ENCODE assay signal across 14 cellular contexts in the genomic region with DNA sequence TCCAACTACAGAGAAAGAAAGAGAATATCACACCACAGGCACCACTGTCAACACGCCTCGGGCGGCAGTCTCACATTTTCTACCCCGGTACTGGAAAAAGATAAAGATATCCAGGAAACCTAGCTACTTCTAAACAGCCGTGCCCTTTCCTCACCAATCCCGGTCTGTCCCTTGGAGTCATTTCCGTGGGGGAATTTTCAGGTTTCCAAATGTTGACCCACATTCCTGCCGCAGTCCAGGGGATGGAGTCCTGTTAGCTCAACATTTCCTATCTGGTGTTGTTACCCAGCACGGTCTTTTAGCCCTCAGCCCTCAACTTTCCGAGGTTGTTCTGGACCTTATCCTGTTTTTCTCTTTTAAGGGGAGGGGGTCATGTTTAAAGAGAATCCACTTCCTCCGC. TPM values are rescaled to one million over a fixed set of nuclear protein-coding genes. Genes with fewer than 3 reads are reported as not detected.
DNase-seq lines count a peak whose midpoint lies in the region; ATAC-seq and TF ChIP-seq lines count a peak whose summit lies in the region.
"Had no signal": no experiment of that assay in that cellular context is flagged by ENCODE, and none has a peak within 500 bp of the region (broad histone marks: within the 10 kb centered on the region; RNA-seq: fewer than 3 reads in every experiment).

No MANE protein-coding gene starts in this region.

- H3K27me3 Mint-ChIP-seq in activated CD4-positive, alpha-beta T cell treated with anti-CD3 and anti-CD28 coated beads, Interleukin-2, amount 10 ng/mL, durations not matched to agents 24 days and 14 days, result no peaks in the 10 kb centered on the region
- no peaks in the 10 kb centered on the region for H3K27me3 Mint-ChIP-seq in activated CD8-positive, alpha-beta T cell treated with anti-CD3 and anti-CD28 coated beads for 36 hours
- H3K27me3 Mint-ChIP-seq: T-helper 17 cell, type B pancreatic cell had no signal

- 73 to 82% (median 78%) methylated on average over 11 of the region's 11 CpGs for WGBS in adrenal gland, 4 donors

- H3K36me3 Mint-ChIP-seq in activated CD4-positive, alpha-beta T cell treated with anti-CD3 and anti-CD28 coated beads, Interleukin-2, amount 10 ng/mL, durations not matched to agents 24 days and 14 days (ENCODE audit: low read depth), result peaks cover 33% of the 10 kb centered on the region
- peaks cover 40% of the 10 kb centered on the region for H3K36me3 Mint-ChIP-seq in activated CD8-positive, alpha-beta T cell treated with anti-CD3 and anti-CD28 coated beads for 36 hours (ENCODE audit: low read depth)

- TF ChIP-seq CTCF in adrenal gland (IDR thresholded peaks at IDR 0.05) (no peak), fibroblast of villous mesenchyme (IDR thresholded peaks at IDR 0.05; ENCODE audit: insufficient read depth, low read depth, low read length) (no peak)
- TF ChIP-seq CTCF in activated CD8-positive, alpha-beta T cell treated with anti-CD3 and anti-CD28 coated beads for 36 hours (IDR thresholded peaks at IDR 0.05), result no peak

- H3K27ac ChIP-seq in adrenal gland, result peak overlapping the region in 3 of 5 donors; percentile 26 to 91 (median 73)

- H3K4me3 ChIP-seq in adrenal gland (no peak overlapping the region), fibroblast of villous mesenchyme (ENCODE audit: low read depth, low read length) (peak overlapping the region; percentile 5), skeletal muscle satellite cell (ENCODE audit: low read length) (peak overlapping the region; percentile 23)

- no peaks in the 10 kb centered on the region for H3K9me3 ChIP-seq in adrenal gland (replicated peaks in 1 of 3)
- H3K9me3 ChIP-seq in skeletal muscle satellite cell (replicated peaks; ENCODE audit: low read length), result peaks cover 2% of the 10 kb centered on the region

- H3K27ac Mint-ChIP-seq in activated CD4-positive, alpha-beta T cell treated with anti-CD3 and anti-CD28 coated beads, Interleukin-2, amount 10 ng/mL, durations not matched to agents 24 days and 14 days, result no peak overlapping the region
- no peak overlapping the region for H3K27ac Mint-ChIP-seq in activated CD8-positive, alpha-beta T cell treated with anti-CD3 and anti-CD28 coated beads for 36 hours

- DNase-seq in EH (ENCODE audit: low read depth) (peak; percentile 31), adrenal gland (no peak), fibroblast of villous mesenchyme (ENCODE audit: low read depth) (peak; percentile 34), mucosa of gallbladder (ENCODE audit: low spot score) (no peak)
- DNase-seq in activated CD4-positive, alpha-beta T cell treated with anti-CD3 and anti-CD28 coated beads, Interleukin-2, amount 10 ng/mL, durations not matched to agents 24 days and 14 days, result no peak
- no peak for DNase-seq in activated CD8-positive, alpha-beta T cell treated with anti-CD3 and anti-CD28 coated beads for 36 hours
- DNase-seq: hypothalamus; MV-4-11; stimulated activated CD4-positive, alpha-beta T cell treated with anti-CD3 and anti-CD28 coated beads, Interleukin-2, amount 100 ng/mL, for 48 hours; T-helper 17 cell had no signal

- intact Hi-C loops in adrenal gland (cut with DNase I), result no loop called here
- intact Hi-C loops in activated CD4-positive, alpha-beta T cell treated with anti-CD3 and anti-CD28 coated beads, Interleukin-2, amount 10 ng/mL, durations not matched to agents 24 days and 14 days (cut with micrococcal nuclease), result no loop called here
- intact Hi-C loops in activated CD8-positive, alpha-beta T cell treated with anti-CD3 and anti-CD28 coated beads for 36 hours (cut with micrococcal nuclease), result no loop called here

- TF ChIP-seq POLR2A in adrenal gland (IDR thresholded peaks at IDR 0.05), result no peak

- H3K36me3 ChIP-seq in adrenal gland (replicated peaks in 1 of 2) (peaks cover 0 to 29% of the 10 kb centered on the region in 2 donors), skeletal muscle satellite cell (ENCODE audit: insufficient read depth, low read length) (peaks cover 51% of the 10 kb centered on the region)

- no peak for ATAC-seq in HG02759 (IDR thresholded peaks at IDR 0.05; ENCODE audit: unreplicated experiment)
- ATAC-seq in activated CD8-positive, alpha-beta T cell treated with anti-CD3 and anti-CD28 coated beads for 36 hours, result no peak
- ATAC-seq: T-helper 17 cell had no signal

- peaks cover 26 to 62% of the 10 kb centered on the region in 2 donors for H3K4me1 ChIP-seq in adrenal gland (replicated peaks in 1 of 2)
- peaks cover 60% of the 10 kb centered on the region for H3K4me1 ChIP-seq in skeletal muscle satellite cell (ENCODE audit: control insufficient read depth, insufficient read depth, low read length)

- H3K27me3 ChIP-seq in adrenal gland (no peaks in the 10 kb centered on the region), skeletal muscle satellite cell (ENCODE audit: control insufficient read depth, insufficient read depth, low read length) (no peaks in the 10 kb centered on the region)

- no peaks in the 10 kb centered on the region for H3K9me3 Mint-ChIP-seq in activated CD4-positive, alpha-beta T cell treated with anti-CD3 and anti-CD28 coated beads, Interleukin-2, amount 10 ng/mL, durations not matched to agents 24 days and 14 days
- peaks cover 6% of the 10 kb centered on the region for H3K9me3 Mint-ChIP-seq in activated CD8-positive, alpha-beta T cell treated with anti-CD3 and anti-CD28 coated beads for 36 hours
- H3K9me3 Mint-ChIP-seq: nephron had no signal

- CTCF ChIA-PET in activated CD8-positive, alpha-beta T cell treated with anti-CD3 and anti-CD28 coated beads for 36 hours (lab: Charles Lee), result interaction anchor here (1.4 kb wide), 1 partner anchor 188 kb away, joined by 3 read pairs; no protein-coding TSS in a partner anchor

- H3K4me3 Mint-ChIP-seq in activated CD4-positive, alpha-beta T cell treated with anti-CD3 and anti-CD28 coated beads, Interleukin-2, amount 10 ng/mL, durations not matched to agents 24 days and 14 days, result no peak overlapping the region
- no peak overlapping the region for H3K4me3 Mint-ChIP-seq in activated CD8-positive, alpha-beta T cell treated with anti-CD3 and anti-CD28 coated beads for 36 hours
- H3K4me3 Mint-ChIP-seq: T-helper 17 cell, type B pancreatic cell had no signal

- H3K9ac ChIP-seq in skeletal muscle satellite cell (ENCODE audit: low read depth, low read length), result peak overlapping the region; percentile 97

- H3K4me1 Mint-ChIP-seq in activated CD4-positive, alpha-beta T cell treated with anti-CD3 and anti-CD28 coated beads, Interleukin-2, amount 10 ng/mL, durations not matched to agents 24 days and 14 days, result peaks cover 30% of the 10 kb centered on the region
- peaks cover 29% of the 10 kb centered on the region for H3K4me1 Mint-ChIP-seq in activated CD8-positive, alpha-beta T cell treated with anti-CD3 and anti-CD28 coated beads for 36 hours (ENCODE audit: low read depth)

- POLR2A ChIA-PET in activated CD8-positive, alpha-beta T cell treated with anti-CD3 and anti-CD28 coated beads for 36 hours (lab: Charles Lee), result interaction anchor here (1.4 kb wide), 1 partner anchor 18 kb away, joined by 3 read pairs; no protein-coding TSS in a partner anchor

- peak overlapping the region; percentile 86 for H3K4me2 ChIP-seq in skeletal muscle satellite cell (ENCODE audit: low read length)

RNA-seq across cellular contexts. Expression of gene SSH1, which starts 4.7 kb away (rescaled TPM):
- total RNA-seq in adrenal gland (10 to 100 TPM; 12.8 to 40.1 (median 24.9) TPM), fibroblast of villous mesenchyme (27.2 and 34.1 TPM in 2 replicates), mucosa of gallbladder (60.1 TPM)
- 1 to 10 TPM; 5.3 to 9.4 (median 7.8) TPM for polyA plus RNA-seq in adrenal gland
- 9.1 and 12.2 TPM in 2 replicates for total RNA-seq in skeletal muscle satellite cell (2012; rRNA removed)
- total RNA-seq in activated CD4-positive, alpha-beta T cell treated with anti-CD3 and anti-CD28 coated beads, Interleukin-2, amount 10 ng/mL, durations not matched to agents 24 days and 14 days, result 27.2 and 31.5 TPM in 2 replicates
- 10 to 100 TPM; 33.0 to 34.5 TPM for total RNA-seq in activated CD8-positive, alpha-beta T cell treated with anti-CD3 and anti-CD28 coated beads for 36 hours

RNA-seq across cellular contexts. Expression of gene DAO, which starts 27.2 kb away (rescaled TPM):
- total RNA-seq in adrenal gland (not detected), fibroblast of villous mesenchyme (not detected in 2 replicates), mucosa of gallbladder (not detected)
- not detected for polyA plus RNA-seq in adrenal gland
- not detected in 2 replicates for total RNA-seq in skeletal muscle satellite cell (2012; rRNA removed)
- not detected in 2 replicates for total RNA-seq in activated CD4-positive, alpha-beta T cell treated with anti-CD3 and anti-CD28 coated beads, Interleukin-2, amount 10 ng/mL, durations not matched to agents 24 days and 14 days
- not detected for total RNA-seq in activated CD8-positive, alpha-beta T cell treated with anti-CD3 and anti-CD28 coated beads for 36 hours
- total RNA-seq: T-helper 17 cell had no signal

Comparison
In these comparisons a context has a peak if more than half of its experiments do, and no peak if none do; other contexts are left out.
1. DNase-seq: peak in EH (single experiment) and fibroblast of villous mesenchyme (single experiment); none in adrenal gland (0 of 7), activated CD4-positive, alpha-beta T cell treated with anti-CD3 and anti-CD28 coated beads, Interleukin-2, amount 10 ng/mL, durations not matched to agents 24 days and 14 days (single experiment), activated CD8-positive, alpha-beta T cell treated with anti-CD3 and anti-CD28 coated beads for 36 hours (single experiment) and mucosa of gallbladder (single experiment).
2. H3K4me3 ChIP-seq: peak in fibroblast of villous mesenchyme (single experiment) and skeletal muscle satellite cell (single experiment); none in adrenal gland (0 of 4).